In the genomic region with DNA sequence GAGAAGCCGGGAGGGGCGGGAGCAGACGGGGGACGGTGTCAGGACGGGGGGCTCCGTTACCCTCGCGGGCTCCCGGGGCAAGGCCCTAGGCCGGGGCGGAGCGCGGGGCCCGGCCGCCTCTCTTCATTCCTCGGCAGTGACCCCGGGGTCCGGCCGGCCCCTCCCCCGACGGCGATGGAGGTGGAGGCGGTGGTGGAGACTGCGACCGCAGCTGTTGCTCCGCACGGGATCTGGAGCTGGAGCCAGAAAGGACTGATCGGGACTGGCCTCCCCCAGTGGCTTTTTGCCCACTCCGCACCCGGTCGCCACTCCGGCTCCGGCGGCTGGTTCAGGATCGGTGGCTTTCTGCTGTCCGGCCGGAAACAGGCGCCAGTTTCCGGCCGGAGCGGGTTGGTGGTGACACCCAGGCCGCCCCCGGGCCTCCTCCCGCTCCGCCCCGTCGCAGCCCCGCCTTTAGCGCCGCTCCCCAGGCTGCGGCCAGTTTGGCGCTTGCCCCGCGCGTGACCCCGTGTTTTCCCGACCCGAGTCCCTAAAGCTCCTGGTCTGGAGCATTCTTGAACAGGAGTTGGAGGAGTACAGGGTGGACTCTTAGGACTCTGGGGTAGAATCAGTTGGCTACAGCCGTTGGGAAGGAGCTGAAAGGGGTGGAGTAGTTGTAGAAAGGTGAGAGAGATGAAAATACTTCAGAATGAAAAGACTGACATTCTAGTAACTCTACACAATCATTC, we compare ENCODE assay signal across 1 cellular context.
A peak's percentile ranks its signal among the peaks of the same experiment; 100 is the strongest.
TF ChIP-seq lines count a peak whose summit lies in the region.

OTUD7B (minus strand) TSS at position 339 of the 728 bp plus-strand sequence. CDS start 33,216 bp downstream, outside the sequence.

TF ChIP-seq in K562, 482 proteins besides CTCF, POLR2A, EP300 and RAD21 (continued from another document and continues in another):
- TF ChIP-seq TAF1 (IDR thresholded peaks at IDR 0.05; ENCODE audit: control insufficient read depth, extremely low read depth, insufficient read depth, low read length, severe bottlenecking) (peak; percentile 96), HES1 (IDR thresholded peaks at IDR 0.05; ENCODE audit: low read depth) (0 out of 2 replicates have a peak, but pooled peaks have one; percentile 56), GTF2E2 (tag; IDR thresholded peaks at IDR 0.05) (peak; percentile 88), PHF20 (IDR thresholded peaks at IDR 0.05; ENCODE audit: partially characterized antibody) (peak; percentile 68), RBM34 (IDR thresholded peaks at IDR 0.05; ENCODE audit: borderline replicate concordance, insufficient read depth, low read length) (no peak), ZNF24 (IDR thresholded peaks at IDR 0.05) (peak; percentile 71), TEAD4 (IDR thresholded peaks at IDR 0.05; ENCODE audit: low read length) (peak; percentile 47), TEAD4 (CRISPR knock-in tag; IDR thresholded peaks at IDR 0.05; ENCODE audit: borderline replicate concordance) (no peak), ETS1 (conservative IDR thresholded peaks at IDR 0.05; ENCODE audit: control insufficient read depth, low read depth, low read length) (peak; percentile 85), SLC30A9 (CRISPR knock-in tag; IDR thresholded peaks at IDR 0.05) (no peak), ZNF282 (CRISPR knock-in tag; IDR thresholded peaks at IDR 0.05) (no peak), ZNF695 (CRISPR knock-in tag; IDR thresholded peaks at IDR 0.05) (no peak), TCF3 (CRISPR knock-in tag; IDR thresholded peaks at IDR 0.05) (peak; percentile 16; the same call in 1 of the 2 replicates), KLF13 (tag; IDR thresholded peaks at IDR 0.05; ENCODE audit: borderline replicate concordance, low read depth) (no peak), CHD2 (IDR thresholded peaks at IDR 0.05; ENCODE audit: low read depth, low read length) (peak; percentile 21; the same call in 1 of the 2 replicates), JUN (IDR thresholded peaks at IDR 0.05; ENCODE audit: borderline replicate concordance, low read depth, low read length) (0 out of 2 replicates have a peak, but pooled peaks have one; percentile 53), JUN (CRISPR knock-in tag; IDR thresholded peaks at IDR 0.05; ENCODE audit: borderline replicate concordance) (no peak), DACH1 (IDR thresholded peaks at IDR 0.05; ENCODE audit: partially characterized antibody) (peak; percentile 10), MTA1 (IDR thresholded peaks at IDR 0.05; ENCODE audit: borderline replicate concordance) (0 out of 2 replicates have a peak, but pooled peaks have one; percentile 11), RBBP5 (IDR thresholded peaks at IDR 0.05; ENCODE audit: borderline replicate concordance, insufficient read depth, low read length, poor library complexity, severe bottlenecking) (peak; percentile 98), U2AF2 (optimal IDR thresholded peaks at IDR 0.05; ENCODE audit: low read depth, low read length) (no peak), NFIC (IDR thresholded peaks at IDR 0.05) (peak; percentile 75), ZC3H8 (IDR thresholded peaks at IDR 0.05) (0 out of 2 replicates have a peak, but pooled peaks have one; percentile 35), POLR2H (tag; IDR thresholded peaks at IDR 0.05; ENCODE audit: low read depth) (peak; percentile 64), FOXM1 (IDR thresholded peaks at IDR 0.05; ENCODE audit: low read depth) (no peak; the same call in 1 of the 2 replicates), FOXM1 (CRISPR knock-in tag; IDR thresholded peaks at IDR 0.05; ENCODE audit: low read depth) (0 out of 2 replicates have a peak, but pooled peaks have one; percentile 35), COPS2 (conservative IDR thresholded peaks at IDR 0.05) (no peak), FOXJ2 (tag; IDR thresholded peaks at IDR 0.05) (0 out of 2 replicates have a peak, but pooled peaks have one; percentile 14), ZNF639 (CRISPR knock-in tag; conservative IDR thresholded peaks at IDR 0.05 in 1 of 2, IDR thresholded peaks at IDR 0.05 in 1 of 2) (peak in 1 of 2 experiments; percentile 94; a peak in 2 of 4 replicates), ZFP36 (IDR thresholded peaks at IDR 0.05; ENCODE audit: low read depth, low read length, partially characterized antibody) (peak; percentile 35), ZBTB40 (IDR thresholded peaks at IDR 0.05) (peak; percentile 98), ZBTB40 (CRISPR knock-in tag; IDR thresholded peaks at IDR 0.05) (no peak), ZBTB49 (CRISPR knock-in tag; IDR thresholded peaks at IDR 0.05; ENCODE audit: borderline replicate concordance) (no peak), ZFP30 (CRISPR knock-in tag; IDR thresholded peaks at IDR 0.05; ENCODE audit: borderline replicate concordance) (no peak), HCFC1 (IDR thresholded peaks at IDR 0.05; ENCODE audit: low read depth, low read length) (peak; percentile 81)
- TF ChIP-seq, protein P1, sequence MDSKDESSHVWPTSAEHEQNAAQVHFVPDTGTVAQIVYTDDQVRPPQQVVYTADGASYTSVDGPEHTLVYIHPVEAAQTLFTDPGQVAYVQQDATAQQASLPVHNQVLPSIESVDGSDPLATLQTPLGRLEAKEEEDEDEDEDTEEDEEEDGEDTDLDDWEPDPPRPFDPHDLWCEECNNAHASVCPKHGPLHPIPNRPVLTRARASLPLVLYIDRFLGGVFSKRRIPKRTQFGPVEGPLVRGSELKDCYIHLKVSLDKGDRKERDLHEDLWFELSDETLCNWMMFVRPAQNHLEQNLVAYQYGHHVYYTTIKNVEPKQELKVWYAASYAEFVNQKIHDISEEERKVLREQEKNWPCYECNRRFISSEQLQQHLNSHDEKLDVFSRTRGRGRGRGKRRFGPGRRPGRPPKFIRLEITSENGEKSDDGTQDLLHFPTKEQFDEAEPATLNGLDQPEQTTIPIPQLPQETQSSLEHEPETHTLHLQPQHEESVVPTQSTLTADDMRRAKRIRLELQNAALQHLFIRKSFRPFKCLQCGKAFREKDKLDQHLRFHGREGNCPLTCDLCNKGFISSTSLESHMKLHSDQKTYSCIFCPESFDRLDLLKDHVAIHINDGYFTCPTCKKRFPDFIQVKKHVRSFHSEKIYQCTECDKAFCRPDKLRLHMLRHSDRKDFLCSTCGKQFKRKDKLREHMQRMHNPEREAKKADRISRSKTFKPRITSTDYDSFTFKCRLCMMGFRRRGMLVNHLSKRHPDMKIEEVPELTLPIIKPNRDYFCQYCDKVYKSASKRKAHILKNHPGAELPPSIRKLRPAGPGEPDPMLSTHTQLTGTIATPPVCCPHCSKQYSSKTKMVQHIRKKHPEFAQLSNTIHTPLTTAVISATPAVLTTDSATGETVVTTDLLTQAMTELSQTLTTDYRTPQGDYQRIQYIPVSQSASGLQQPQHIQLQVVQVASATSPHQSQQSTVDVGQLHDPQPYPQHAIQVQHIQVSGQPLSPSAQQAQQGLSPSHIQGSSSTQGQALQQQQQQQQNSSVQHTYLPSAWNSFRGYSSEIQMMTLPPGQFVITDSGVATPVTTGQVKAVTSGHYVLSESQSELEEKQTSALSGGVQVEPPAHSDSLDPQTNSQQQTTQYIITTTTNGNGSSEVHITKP (IDR thresholded peaks at IDR 0.05; ENCODE audit: partially characterized antibody), result peak; percentile 62
- TF ChIP-seq, protein P2, sequence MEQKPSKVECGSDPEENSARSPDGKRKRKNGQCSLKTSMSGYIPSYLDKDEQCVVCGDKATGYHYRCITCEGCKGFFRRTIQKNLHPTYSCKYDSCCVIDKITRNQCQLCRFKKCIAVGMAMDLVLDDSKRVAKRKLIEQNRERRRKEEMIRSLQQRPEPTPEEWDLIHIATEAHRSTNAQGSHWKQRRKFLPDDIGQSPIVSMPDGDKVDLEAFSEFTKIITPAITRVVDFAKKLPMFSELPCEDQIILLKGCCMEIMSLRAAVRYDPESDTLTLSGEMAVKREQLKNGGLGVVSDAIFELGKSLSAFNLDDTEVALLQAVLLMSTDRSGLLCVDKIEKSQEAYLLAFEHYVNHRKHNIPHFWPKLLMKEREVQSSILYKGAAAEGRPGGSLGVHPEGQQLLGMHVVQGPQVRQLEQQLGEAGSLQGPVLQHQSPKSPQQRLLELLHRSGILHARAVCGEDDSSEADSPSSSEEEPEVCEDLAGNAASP (IDR thresholded peaks at IDR 0.05), result no peak
